In the genomic region with DNA sequence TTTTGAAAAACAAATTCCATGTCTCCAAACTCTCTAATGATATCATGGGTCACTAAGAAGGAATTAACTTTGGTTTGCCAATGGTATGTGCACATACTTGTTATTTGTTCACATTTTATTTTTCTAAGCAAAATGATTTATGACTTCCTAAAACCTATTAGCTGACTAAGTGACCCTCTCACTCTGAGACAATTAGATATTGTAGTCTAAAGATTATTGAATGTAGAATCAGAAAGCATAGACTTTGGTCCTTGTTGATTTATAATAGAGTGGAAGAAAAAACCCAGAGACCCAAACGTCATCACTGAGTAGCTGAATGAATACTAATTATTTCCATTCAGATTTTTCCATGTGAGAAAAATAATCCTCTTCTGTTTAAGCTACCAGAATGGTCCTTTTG, we compare ENCODE assay signal across 22 cellular contexts.
DNase-seq lines count a peak whose midpoint lies in the region; ATAC-seq and TF ChIP-seq lines count a peak whose summit lies in the region.
"Had no signal": no experiment of that assay in that cellular context is flagged by ENCODE, and none has a peak within 500 bp of the region (broad histone marks: within the 10 kb centered on the region; RNA-seq: fewer than 3 reads in every experiment).

No MANE protein-coding gene starts in this region.

- POLR2A ChIA-PET in PC-9 (lab: Charles Lee; ENCODE audit: unreplicated experiment), result no interaction called here

- ATAC-seq in GM19467 (IDR thresholded peaks at IDR 0.05; ENCODE audit: unreplicated experiment), result no peak
- ATAC-seq: gastroesophageal sphincter, left lobe of liver had no signal

- no TSS peak for BruUV-seq in PC-9 (replicated peaks; lab: Mats Ljungman, UMichigan)

- H3K4me1 ChIP-seq in PC-9 (replicated peaks; ENCODE audit: insufficient read depth), result no peaks in the 10 kb centered on the region
- H3K4me1 ChIP-seq: ascending aorta, gastroesophageal sphincter, upper lobe of left lung had no signal

- DNase-seq in EL, result peak; percentile 11
- no peak for DNase-seq in PC-9
- DNase-seq in epithelial cell of prostate (ENCODE audit: low read depth, low spot score), result peak; percentile 20
- peak; percentile 39 for DNase-seq in renal cortical epithelial cell (ENCODE audit: low read depth)
- DNase-seq in CD1c-positive myeloid dendritic cell (ENCODE audit: extremely low spot score), result no peak
- DNase-seq in stimulated activated CD8-positive, alpha-beta memory T cell treated with anti-CD3 and anti-CD28 coated beads, Interleukin-4, amount 100 ng/mL, for 48 hours, result no peak
- DNase-seq in activated CD8-positive, alpha-beta memory T cell treated with anti-CD3 and anti-CD28 coated beads, Interleukin-2, amount 50 U/mL, for 4 hours, result no peak
- DNase-seq: activated CD4-positive, alpha-beta T cell treated with anti-CD3 and anti-CD28 coated beads, Interleukin-2, amount 50 U/mL, for 4 hours; activated naive CD4-positive, alpha-beta T cell treated with anti-CD3 and anti-CD28 coated beads, Interleukin-2, amount 10 ng/mL, durations not matched to agents 7 days and 5 days; activated T-cell treated with anti-CD3 and anti-CD28 coated beads for 4 hours; C1 segment of cervical spinal cord; DMS153; endodermal cell; NCI-H187; NCI-H2227 treated with DMSO at 0.1 percent for 48 hours; small intestine; stimulated activated CD4-positive, alpha-beta T cell treated with anti-CD3 and anti-CD28 coated beads, Interleukin-4, amount 100 ng/mL, for 1 hour; upper lobe of left lung had no signal

- no peaks in the 10 kb centered on the region for H3K36me3 ChIP-seq in PC-9 (ENCODE audit: low read depth)
- H3K36me3 ChIP-seq: ascending aorta, gastroesophageal sphincter, upper lobe of left lung had no signal

- no peaks in the 10 kb centered on the region for H3F3A ChIP-seq in PC-9 (ENCODE audit: insufficient read depth, low read depth)

- no peak overlapping the region for H3K4me2 ChIP-seq in PC-9

- H3K4me3 ChIP-seq in PC-9, result no peak overlapping the region
- H3K4me3 ChIP-seq: ascending aorta, gastroesophageal sphincter, upper lobe of left lung had no signal

- intact Hi-C loops in PC-9 (cut with micrococcal nuclease; ENCODE audit: unreplicated experiment), result no loop called here

- no peaks in the 10 kb centered on the region for H3K27me3 ChIP-seq in PC-9 (ENCODE audit: insufficient read depth, low read depth)
- H3K27me3 ChIP-seq: ascending aorta, gastroesophageal sphincter, upper lobe of left lung had no signal

- no peaks in the 10 kb centered on the region for H3K9me2 ChIP-seq in PC-9 (ENCODE audit: insufficient read depth)

- no peak overlapping the region for H3K27ac ChIP-seq in PC-9
- H3K27ac ChIP-seq in epithelial cell of prostate, result peak overlapping the region; percentile 13
- H3K27ac ChIP-seq: ascending aorta, gastroesophageal sphincter, upper lobe of left lung had no signal

- H2AFZ ChIP-seq in PC-9, result 0 out of 2 replicates have a peak overlapping the region, but pooled peaks have one; percentile 43

- H3K9me3 ChIP-seq in PC-9 (ENCODE audit: insufficient read depth, low read depth), result no peaks in the 10 kb centered on the region; the same call in 1 of the 2 replicates
- H3K9me3 ChIP-seq: ascending aorta, gastroesophageal sphincter, upper lobe of left lung had no signal

- no peak for TF ChIP-seq CTCF in PC-9 (conservative IDR thresholded peaks at IDR 0.05)

- no peaks in the 10 kb centered on the region for H4K20me1 ChIP-seq in PC-9 (ENCODE audit: insufficient read depth)

- H3K79me2 ChIP-seq in PC-9 (ENCODE audit: low read depth), result no peaks in the 10 kb centered on the region

- CTCF ChIA-PET in PC-9 (lab: Charles Lee), result no interaction called here

Comparison
In these comparisons a context has a peak if more than half of its experiments do, and no peak if none do; other contexts are left out.
1. DNase-seq: peak in EL (single experiment), epithelial cell of prostate (single experiment) and renal cortical epithelial cell (single experiment); none in PC-9 (0 of 2), CD1c-positive myeloid dendritic cell (single experiment), stimulated activated CD8-positive, alpha-beta memory T cell treated with anti-CD3 and anti-CD28 coated beads, Interleukin-4, amount 100 ng/mL, for 48 hours (single experiment) and activated CD8-positive, alpha-beta memory T cell treated with anti-CD3 and anti-CD28 coated beads, Interleukin-2, amount 50 U/mL, for 4 hours (single experiment).